In the genomic region with DNA sequence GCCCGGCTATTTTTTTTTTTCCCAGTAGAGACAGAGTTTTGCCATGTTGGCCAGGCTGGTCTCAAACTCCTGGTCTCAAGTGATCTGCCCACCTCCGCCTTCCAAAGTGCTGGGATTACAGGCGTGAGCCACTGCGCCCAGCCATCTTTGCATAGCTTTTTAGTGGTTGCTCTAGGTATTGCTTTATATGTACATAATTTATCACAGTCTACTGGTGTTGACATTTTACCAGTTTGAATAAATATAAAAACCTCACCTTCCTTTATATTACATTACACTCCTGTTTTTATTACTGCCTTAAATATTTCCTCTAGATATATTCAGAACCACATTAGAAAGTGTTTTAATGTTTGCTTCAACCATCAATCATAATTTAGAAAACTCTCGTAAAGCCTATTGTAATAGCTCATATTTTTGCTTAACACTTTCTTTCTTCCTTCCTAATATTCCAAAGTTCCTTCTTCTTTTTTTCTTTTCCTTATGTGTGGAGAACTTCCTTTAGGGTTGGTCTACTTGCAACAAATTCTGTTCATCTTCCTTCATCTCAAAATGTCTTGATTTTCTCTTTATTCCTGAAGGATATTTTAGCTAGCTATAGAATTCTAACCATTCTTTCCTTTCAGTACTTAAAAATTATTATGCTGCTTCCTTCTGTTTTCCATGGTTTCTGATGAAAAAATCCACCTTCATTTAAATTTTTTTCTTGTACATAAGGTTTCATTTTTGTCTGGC, we compare ENCODE assay signal across 29 cellular contexts.
"Had no signal": no experiment of that assay in that cellular context is flagged by ENCODE, and none has a peak within 500 bp of the region (broad histone marks: within the 10 kb centered on the region; RNA-seq: fewer than 3 reads in every experiment).

No MANE protein-coding gene starts in this region.

- ATAC-seq: activated T-helper 17 cell treated with anti-CD3 and anti-CD28 coated beads, Interleukin-2, amount 50 U/mL, for 72 hours; esophagus mucosa; foreskin keratinocyte; gastrocnemius medialis had no signal

- DNase-seq: activated CD4-positive, alpha-beta memory T cell treated with anti-CD3 and anti-CD28 coated beads, Interleukin-2, amount 10 ng/mL, durations not matched to agents 7 days and 5 days; activated CD4-positive, alpha-beta T cell treated with anti-CD3 and anti-CD28 coated beads for 1 hour; activated CD4-positive, alpha-beta T cell treated with anti-CD3 and anti-CD28 coated beads for 4 hours; activated CD4-positive, alpha-beta T cell treated with anti-CD3 and anti-CD28 coated beads, Interleukin-2, amount 10 ng/mL, durations not matched to agents 7 days and 5 days; activated CD4-positive, alpha-beta T cell treated with anti-CD3 and anti-CD28 coated beads, Interleukin-2, amount 50 U/mL, for 4 hours; activated CD4-positive, CD25-positive, alpha-beta regulatory T cell; activated CD8-positive, alpha-beta memory T cell treated with anti-CD3 and anti-CD28 coated beads, Interleukin-2, amount 50 U/mL, for 48 hours; activated effector memory CD4-positive, alpha-beta T cell treated with Interleukin-2 at 50 U/mL for 16 hours; activated gamma-delta T cell treated with Interleukin-2 at 50 U/mL for 16 hours; activated naive CD4-positive, alpha-beta T cell treated with anti-CD3 and anti-CD28 coated beads, Interleukin-2, amount 50 U/mL, for 16 hours; activated naive CD4-positive, alpha-beta T cell treated with Interleukin-2 at 50 U/mL for 16 hours; activated T-cell treated with anti-CD3 and anti-CD28 coated beads for 4 hours; activated T-cell treated with anti-CD3 and anti-CD28 coated beads, Interleukin-2, amount 50 U/mL, for 24 hours; amniotic stem cell; anterior cingulate cortex; brain microvascular endothelial cell; caudate nucleus; dorsolateral prefrontal cortex; effector memory CD4-positive, alpha-beta T cell; endodermal cell; foreskin keratinocyte; gastrocnemius medialis; glutamatergic neuron; T-helper 2 cell had no signal

- H3K9me3 ChIP-seq: gastrocnemius medialis had no signal

- H3K27ac Mint-ChIP-seq: activated CD4-positive, alpha-beta memory T cell treated with anti-CD3 and anti-CD28 coated beads, Interleukin-2, amount 10 ng/mL, durations not matched to agents 7 days and 5 days; activated CD4-positive, alpha-beta T cell treated with anti-CD3 and anti-CD28 coated beads, Interleukin-2, amount 10 ng/mL, durations not matched to agents 7 days and 5 days; activated naive CD8-positive, alpha-beta T cell; activated T-cell treated with anti-CD3 and anti-CD28 coated beads, Interleukin-2, amount 50 U/mL, for 24 hours; activated T-helper 17 cell treated with anti-CD3 and anti-CD28 coated beads, Interleukin-2, amount 50 U/mL, for 72 hours; dendritic cell treated with granulocyte-macrophage colony-stimulating factor and Interleukin-4, amounts not matched to agents 40 ng/mL and 50 ng/mL, for 4 days; endodermal cell had no signal

- H3K27me3 Mint-ChIP-seq: dendritic cell treated with granulocyte-macrophage colony-stimulating factor and Interleukin-4, amounts not matched to agents 40 ng/mL and 50 ng/mL, for 4 days had no signal

- H3K4me3 Mint-ChIP-seq: activated CD4-positive, alpha-beta memory T cell treated with anti-CD3 and anti-CD28 coated beads, Interleukin-2, amount 10 ng/mL, durations not matched to agents 7 days and 5 days; activated CD4-positive, alpha-beta T cell treated with anti-CD3 and anti-CD28 coated beads, Interleukin-2, amount 10 ng/mL, durations not matched to agents 7 days and 5 days; activated naive CD8-positive, alpha-beta T cell; activated T-cell treated with anti-CD3 and anti-CD28 coated beads, Interleukin-2, amount 50 U/mL, for 24 hours; activated T-helper 17 cell treated with anti-CD3 and anti-CD28 coated beads, Interleukin-2, amount 50 U/mL, for 72 hours; dendritic cell treated with granulocyte-macrophage colony-stimulating factor and Interleukin-4, amounts not matched to agents 40 ng/mL and 50 ng/mL, for 4 days; endodermal cell had no signal

- H3K4me3 ChIP-seq: coronary artery, dorsolateral prefrontal cortex, gastrocnemius medialis had no signal

- H3K27me3 ChIP-seq: brain microvascular endothelial cell, dorsolateral prefrontal cortex, foreskin keratinocyte, gastrocnemius medialis had no signal

- H3K4me1 ChIP-seq: foreskin keratinocyte, gastrocnemius medialis had no signal

- H3K27ac ChIP-seq: brain microvascular endothelial cell, coronary artery, dorsolateral prefrontal cortex, foreskin keratinocyte, gastrocnemius medialis had no signal

- H3K36me3 Mint-ChIP-seq: activated naive CD8-positive, alpha-beta T cell had no signal

- H3K36me3 ChIP-seq: brain microvascular endothelial cell, gastrocnemius medialis had no signal

- H3K4me1 Mint-ChIP-seq: activated CD4-positive, alpha-beta memory T cell treated with anti-CD3 and anti-CD28 coated beads, Interleukin-2, amount 10 ng/mL, durations not matched to agents 7 days and 5 days; activated CD4-positive, alpha-beta T cell treated with anti-CD3 and anti-CD28 coated beads, Interleukin-2, amount 10 ng/mL, durations not matched to agents 7 days and 5 days; activated T-helper 17 cell treated with anti-CD3 and anti-CD28 coated beads, Interleukin-2, amount 50 U/mL, for 72 hours had no signal
